1 cellular context compared by ENCODE assay signal in genomic region chr3:128993461-128994172, GRCh38.
TF ChIP-seq lines count a peak whose summit lies in the region.

Gene CFAP92 (minus strand): TSS chr3:128994076. CDS start chr3:128993304, 772 bp downstream.

TF ChIP-seq in GM12878, 131 proteins besides CTCF, POLR2A, EP300 and RAD21 (continued from another document):
- TF ChIP-seq ZNF592 (IDR thresholded peaks at IDR 0.05) = no peak
